In the genomic region with DNA sequence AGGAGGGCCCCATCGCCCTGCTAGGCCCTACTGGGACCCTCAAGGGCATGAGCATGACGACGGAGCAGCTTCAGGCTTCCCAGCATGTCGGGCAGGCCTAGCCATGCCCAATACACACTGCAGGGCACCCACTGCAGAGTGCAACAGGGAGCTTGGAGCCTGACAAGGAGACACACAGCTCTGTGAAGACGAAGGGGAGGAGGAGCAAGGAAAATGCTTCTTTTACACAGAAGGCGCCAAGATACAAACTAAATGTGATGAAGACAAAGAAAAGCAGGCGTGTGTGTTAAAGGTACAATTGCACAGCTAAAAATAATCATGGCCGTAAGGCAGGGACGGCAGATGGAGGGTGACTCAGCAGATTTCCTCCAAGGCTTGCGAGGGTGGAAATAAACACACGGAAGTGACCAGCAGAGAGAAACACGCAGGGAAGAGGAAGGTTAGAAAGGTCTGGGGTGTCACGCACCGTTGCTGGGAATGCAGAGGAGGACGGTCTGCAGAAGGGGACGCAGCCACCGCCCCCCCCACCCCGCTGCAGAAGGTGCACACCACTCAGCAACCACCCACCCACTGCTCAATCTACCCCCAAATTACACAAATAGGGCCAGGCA, we compare ENCODE assay signal across 1 cellular context.
TF ChIP-seq lines count a peak whose summit lies in the region.

No MANE protein-coding gene starts in this region.

TF ChIP-seq in HepG2, 621 proteins besides CTCF, POLR2A, EP300 and RAD21 (continued from another document):
- no peak for TF ChIP-seq IKZF1 (IDR thresholded peaks at IDR 0.05)
- no peak for TF ChIP-seq SOX6 (IDR thresholded peaks at IDR 0.05)
- no peak for TF ChIP-seq SOX6 (CRISPR knock-in tag; IDR thresholded peaks at IDR 0.05)
- peak; percentile 88 for TF ChIP-seq NFE2 (CRISPR knock-in tag; IDR thresholded peaks at IDR 0.05)
- TF ChIP-seq, protein P1, sequence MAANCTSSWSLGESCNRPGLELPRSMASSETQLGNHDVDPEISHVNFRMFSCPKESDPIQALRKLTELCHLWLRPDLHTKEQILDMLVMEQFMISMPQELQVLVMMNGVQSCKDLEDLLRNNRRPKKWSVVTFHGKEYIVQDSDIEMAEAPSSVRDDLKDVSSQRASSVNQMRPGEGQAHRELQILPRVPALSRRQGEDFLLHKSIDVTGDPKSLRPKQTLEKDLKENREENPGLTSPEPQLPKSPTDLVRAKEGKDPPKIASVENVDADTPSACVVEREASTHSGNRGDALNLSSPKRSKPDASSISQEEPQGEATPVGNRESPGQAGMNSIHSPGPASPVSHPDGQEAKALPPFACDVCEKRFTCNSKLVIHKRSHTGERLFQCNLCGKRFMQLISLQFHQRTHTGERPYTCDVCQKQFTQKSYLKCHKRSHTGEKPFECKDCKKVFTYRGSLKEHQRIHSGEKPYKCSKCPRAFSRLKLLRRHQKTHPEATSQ (CRISPR knock-in tag; IDR thresholded peaks at IDR 0.05; ENCODE audit: borderline replicate concordance) = no peak
- peak; percentile 25; the same call in 1 of the 2 replicates for TF ChIP-seq ZFY (CRISPR knock-in tag; IDR thresholded peaks at IDR 0.05)
- peak; percentile 21; the same call in 1 of the 2 replicates for TF ChIP-seq ZNF501 (CRISPR knock-in tag; IDR thresholded peaks at IDR 0.05)
- 0 out of 2 replicates have a peak, but pooled peaks have one; percentile 8 for TF ChIP-seq MED1 (CRISPR knock-in tag; IDR thresholded peaks at IDR 0.05)
- TF ChIP-seq MIER2 (CRISPR knock-in tag; IDR thresholded peaks at IDR 0.05) = no peak
- TF ChIP-seq, protein P2, sequence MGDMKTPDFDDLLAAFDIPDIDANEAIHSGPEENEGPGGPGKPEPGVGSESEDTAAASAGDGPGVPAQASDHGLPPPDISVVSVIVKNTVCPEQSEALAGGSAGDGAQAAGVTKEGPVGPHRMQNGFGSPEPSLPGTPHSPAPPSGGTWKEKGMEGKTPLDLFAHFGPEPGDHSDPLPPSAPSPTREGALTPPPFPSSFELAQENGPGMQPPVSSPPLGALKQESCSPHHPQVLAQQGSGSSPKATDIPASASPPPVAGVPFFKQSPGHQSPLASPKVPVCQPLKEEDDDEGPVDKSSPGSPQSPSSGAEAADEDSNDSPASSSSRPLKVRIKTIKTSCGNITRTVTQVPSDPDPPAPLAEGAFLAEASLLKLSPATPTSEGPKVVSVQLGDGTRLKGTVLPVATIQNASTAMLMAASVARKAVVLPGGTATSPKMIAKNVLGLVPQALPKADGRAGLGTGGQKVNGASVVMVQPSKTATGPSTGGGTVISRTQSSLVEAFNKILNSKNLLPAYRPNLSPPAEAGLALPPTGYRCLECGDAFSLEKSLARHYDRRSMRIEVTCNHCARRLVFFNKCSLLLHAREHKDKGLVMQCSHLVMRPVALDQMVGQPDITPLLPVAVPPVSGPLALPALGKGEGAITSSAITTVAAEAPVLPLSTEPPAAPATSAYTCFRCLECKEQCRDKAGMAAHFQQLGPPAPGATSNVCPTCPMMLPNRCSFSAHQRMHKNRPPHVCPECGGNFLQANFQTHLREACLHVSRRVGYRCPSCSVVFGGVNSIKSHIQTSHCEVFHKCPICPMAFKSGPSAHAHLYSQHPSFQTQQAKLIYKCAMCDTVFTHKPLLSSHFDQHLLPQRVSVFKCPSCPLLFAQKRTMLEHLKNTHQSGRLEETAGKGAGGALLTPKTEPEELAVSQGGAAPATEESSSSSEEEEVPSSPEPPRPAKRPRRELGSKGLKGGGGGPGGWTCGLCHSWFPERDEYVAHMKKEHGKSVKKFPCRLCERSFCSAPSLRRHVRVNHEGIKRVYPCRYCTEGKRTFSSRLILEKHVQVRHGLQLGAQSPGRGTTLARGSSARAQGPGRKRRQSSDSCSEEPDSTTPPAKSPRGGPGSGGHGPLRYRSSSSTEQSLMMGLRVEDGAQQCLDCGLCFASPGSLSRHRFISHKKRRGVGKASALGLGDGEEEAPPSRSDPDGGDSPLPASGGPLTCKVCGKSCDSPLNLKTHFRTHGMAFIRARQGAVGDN (CRISPR knock-in tag; IDR thresholded peaks at IDR 0.05) = 0 out of 2 replicates have a peak, but pooled peaks have one; percentile 2
- TF ChIP-seq RORA (CRISPR knock-in tag; IDR thresholded peaks at IDR 0.05) = no peak
- no peak for TF ChIP-seq BHLHE40 (IDR thresholded peaks at IDR 0.05; ENCODE audit: low read length)
- no peak for TF ChIP-seq ZNF775 (CRISPR knock-in tag; IDR thresholded peaks at IDR 0.05; ENCODE audit: borderline replicate concordance)
- TF ChIP-seq, protein P3, sequence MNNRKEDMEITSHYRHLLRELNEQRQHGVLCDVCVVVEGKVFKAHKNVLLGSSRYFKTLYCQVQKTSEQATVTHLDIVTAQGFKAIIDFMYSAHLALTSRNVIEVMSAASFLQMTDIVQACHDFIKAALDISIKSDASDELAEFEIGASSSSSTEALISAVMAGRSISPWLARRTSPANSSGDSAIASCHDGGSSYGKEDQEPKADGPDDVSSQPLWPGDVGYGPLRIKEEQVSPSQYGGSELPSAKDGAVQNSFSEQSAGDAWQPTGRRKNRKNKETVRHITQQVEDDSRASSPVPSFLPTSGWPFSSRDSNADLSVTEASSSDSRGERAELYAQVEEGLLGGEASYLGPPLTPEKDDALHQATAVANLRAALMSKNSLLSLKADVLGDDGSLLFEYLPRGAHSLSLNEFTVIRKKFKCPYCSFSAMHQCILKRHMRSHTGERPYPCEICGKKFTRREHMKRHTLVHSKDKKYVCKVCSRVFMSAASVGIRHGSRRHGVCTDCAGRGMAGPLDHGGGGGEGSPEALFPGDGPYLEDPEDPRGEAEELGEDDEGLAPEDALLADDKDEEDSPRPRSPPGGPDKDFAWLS (CRISPR knock-in tag; IDR thresholded peaks at IDR 0.05; ENCODE audit: borderline replicate concordance) = no peak
- no peak for TF ChIP-seq SIN3A (IDR thresholded peaks at IDR 0.05; ENCODE audit: borderline replicate concordance, low read depth, low read length)
- TF ChIP-seq, protein P4, sequence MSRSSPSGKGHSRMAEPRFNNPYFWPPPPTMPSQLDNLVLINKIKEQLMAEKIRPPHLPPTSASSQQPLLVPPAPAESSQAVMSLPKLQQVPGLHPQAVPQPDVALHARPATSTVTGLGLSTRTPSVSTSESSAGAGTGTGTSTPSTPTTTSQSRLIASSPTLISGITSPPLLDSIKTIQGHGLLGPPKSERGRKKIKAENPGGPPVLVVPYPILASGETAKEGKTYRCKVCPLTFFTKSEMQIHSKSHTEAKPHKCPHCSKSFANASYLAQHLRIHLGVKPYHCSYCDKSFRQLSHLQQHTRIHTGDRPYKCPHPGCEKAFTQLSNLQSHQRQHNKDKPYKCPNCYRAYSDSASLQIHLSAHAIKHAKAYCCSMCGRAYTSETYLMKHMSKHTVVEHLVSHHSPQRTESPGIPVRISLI (CRISPR knock-in tag; IDR thresholded peaks at IDR 0.05; ENCODE audit: borderline replicate concordance) = no peak
- TF ChIP-seq MAFF (IDR thresholded peaks at IDR 0.05; ENCODE audit: low read depth, low read length) = peak; percentile 73
- no peak for TF ChIP-seq MEIS1 (CRISPR knock-in tag; IDR thresholded peaks at IDR 0.05; ENCODE audit: borderline replicate concordance)
- TF ChIP-seq EZH2 (conservative IDR thresholded peaks at IDR 0.05; ENCODE audit: low read depth, low read length) = no peak
- TF ChIP-seq MAFG (CRISPR knock-in tag; IDR thresholded peaks at IDR 0.05) = peak; percentile 85
TF ChIP-seq in HepG2: peak in this region for 13.
